Comparison of ENCODE assay signal across 12 cellular contexts in genomic region chr11:67434395-67434881, GRCh38. TPM values are rescaled to one million over a fixed set of nuclear protein-coding genes. Genes with fewer than 3 reads are reported as not detected.
DNase-seq lines count a peak whose midpoint lies in the region; ATAC-seq, FAIRE-seq and TF ChIP-seq lines count a peak whose summit lies in the region.
"Had no signal": no experiment of that assay in that cellular context is flagged by ENCODE, and none has a peak within 500 bp of the region (broad histone marks: within the 10 kb centered on the region; RNA-seq: fewer than 3 reads in every experiment).

No MANE protein-coding gene starts in this region.

- no peaks in the 10 kb centered on the region for H3K9me3 ChIP-seq in CD4-positive, CD25-positive, alpha-beta regulatory T cell (ENCODE audit: control insufficient read depth in 2 of 2, low read length in 2 of 2)
- no peaks in the 10 kb centered on the region for H3K9me3 ChIP-seq in lower lobe of right lung
- H3K9me3 ChIP-seq in HAP-1 = no peaks in the 10 kb centered on the region
- H3K9me3 ChIP-seq: psoas muscle had no signal

- peaks cover 23% of the 10 kb centered on the region for H3K36me3 ChIP-seq in CD4-positive, CD25-positive, alpha-beta regulatory T cell (ENCODE audit: control insufficient read depth, insufficient read depth, low read length)
- peaks cover 84% of the 10 kb centered on the region for H3K36me3 ChIP-seq in lower lobe of right lung
- peaks cover 64% of the 10 kb centered on the region for H3K36me3 ChIP-seq in HAP-1 (replicated peaks)

- H3K4me1 ChIP-seq in CD4-positive, CD25-positive, alpha-beta regulatory T cell (ENCODE audit: control insufficient read depth, insufficient read depth, low read length, poor library complexity, severe bottlenecking) = peaks cover 77% of the 10 kb centered on the region
- H3K4me1 ChIP-seq in lower lobe of right lung (peaks cover 15% of the 10 kb centered on the region), HAP-1 (peaks cover under 1% of the 10 kb centered on the region)

- intact Hi-C loops in lower lobe of right lung (cut with DNase I) = no loop called here

- H3K27ac Mint-ChIP-seq in CD4-positive, CD25-positive, alpha-beta regulatory T cell = peak overlapping the region in 2 of 3 donors; percentile 52 to 80
- H3K27ac Mint-ChIP-seq in activated CD4-positive, alpha-beta memory T cell treated with anti-CD3 and anti-CD28 coated beads, Interleukin-2, amount 10 ng/mL, durations not matched to agents 7 days and 5 days = peak overlapping the region; percentile 73

- CTCF ChIA-PET in activated CD4-positive, alpha-beta memory T cell treated with anti-CD3 and anti-CD28 coated beads, Interleukin-2, amount 10 ng/mL, durations not matched to agents 7 days and 5 days (lab: Charles Lee) = interaction anchor here (1.0 kb wide), 1 partner anchor 27 kb away, joined by 3 read pairs; no protein-coding TSS in a partner anchor

- POLR2A ChIA-PET in activated CD4-positive, alpha-beta memory T cell treated with anti-CD3 and anti-CD28 coated beads, Interleukin-2, amount 10 ng/mL, durations not matched to agents 7 days and 5 days (lab: Charles Lee) = interaction anchor here (1.1 to 15.2 kb wide), 8 partner anchors 10 to 82 kb away, joined by 3 to 361 read pairs (median 9); partner anchors contain the start of genes PPP1CA, TBC1D10C and TMEM134

- H3K27me3 ChIP-seq in CD4-positive, CD25-positive, alpha-beta regulatory T cell (ENCODE audit: control insufficient read depth, insufficient read depth, low read length) = no peaks in the 10 kb centered on the region
- H3K27me3 ChIP-seq in lower lobe of right lung (ENCODE audit: low read depth) = no peaks in the 10 kb centered on the region
- H3K27me3 ChIP-seq in HAP-1 (ENCODE audit: low read depth) = no peaks in the 10 kb centered on the region

- peak overlapping the region; percentile 94 for H3K27ac ChIP-seq in CD4-positive, CD25-positive, alpha-beta regulatory T cell (ENCODE audit: insufficient read depth, low read length, poor library complexity, severe bottlenecking)
- H3K27ac ChIP-seq in lower lobe of right lung = peak overlapping the region; percentile 24
- H3K27ac ChIP-seq: psoas muscle had no signal

- in situ Hi-C loops in HAP-1 (cut with MboI; ENCODE audit: low sequenced_read_pairs) = no loop called here

- peak overlapping the region; percentile 61 to 87 (median 76) for H3K4me3 Mint-ChIP-seq in CD4-positive, CD25-positive, alpha-beta regulatory T cell
- H3K4me3 Mint-ChIP-seq in activated CD4-positive, alpha-beta memory T cell treated with anti-CD3 and anti-CD28 coated beads, Interleukin-2, amount 10 ng/mL, durations not matched to agents 7 days and 5 days = peak overlapping the region; percentile 94

- H3K4me3 ChIP-seq in CD4-positive, CD25-positive, alpha-beta regulatory T cell (ENCODE audit: low read depth, low read length) = no peak overlapping the region
- H3K4me3 ChIP-seq in lower lobe of right lung = peak overlapping the region; percentile 3
- H3K4me3 ChIP-seq in HAP-1 = no peak overlapping the region
- H3K4me3 ChIP-seq: psoas muscle had no signal

- H3K9me3 Mint-ChIP-seq in CD4-positive, CD25-positive, alpha-beta regulatory T cell = no peaks in the 10 kb centered on the region
- H3K9me3 Mint-ChIP-seq in activated CD4-positive, alpha-beta memory T cell treated with anti-CD3 and anti-CD28 coated beads, Interleukin-2, amount 10 ng/mL, durations not matched to agents 7 days and 5 days = no peaks in the 10 kb centered on the region

- no peak for ATAC-seq in CD4-positive, CD25-positive, alpha-beta regulatory T cell (ENCODE audit: low read depth in 2 of 2)
- ATAC-seq in lower lobe of right lung (no peak), GM19035 (IDR thresholded peaks at IDR 0.05; ENCODE audit: unreplicated experiment) (no peak)
- ATAC-seq: psoas muscle had no signal

- TF ChIP-seq CTCF in lower lobe of right lung (IDR thresholded peaks at IDR 0.05) = no peak

- no peaks in the 10 kb centered on the region for H3K27me3 Mint-ChIP-seq in CD4-positive, CD25-positive, alpha-beta regulatory T cell
- H3K27me3 Mint-ChIP-seq in activated CD4-positive, alpha-beta memory T cell treated with anti-CD3 and anti-CD28 coated beads, Interleukin-2, amount 10 ng/mL, durations not matched to agents 7 days and 5 days = no peaks in the 10 kb centered on the region

- no peak for DNase-seq in CD4-positive, CD25-positive, alpha-beta regulatory T cell
- DNase-seq in GM12892 (ENCODE audit: insufficient read length) = no peak
- no peak for DNase-seq in activated CD4-positive, alpha-beta memory T cell treated with anti-CD3 and anti-CD28 coated beads, Interleukin-2, amount 10 ng/mL, durations not matched to agents 7 days and 5 days
- no peak for DNase-seq in lower lobe of right lung
- DNase-seq in OCI-M2 (lab: John Stamatoyannopoulos, UW; ENCODE audit: unreplicated experiment) = no peak
- no peak for DNase-seq in frontal cortex (ENCODE audit: low spot score in 2 of 2)
- no peak for DNase-seq in HAP-1 (ENCODE audit: low spot score in 2 of 2)
- DNase-seq: C1 segment of cervical spinal cord, NCI-H187, psoas muscle had no signal

- FAIRE-seq in GM12892 (lab: Jason Lieb, UNC) (peak; percentile 92), frontal cortex (lab: Jason Lieb, UNC) (no peak)

- H3K36me3 Mint-ChIP-seq in CD4-positive, CD25-positive, alpha-beta regulatory T cell = peaks cover 10% of the 10 kb centered on the region
- H3K36me3 Mint-ChIP-seq in activated CD4-positive, alpha-beta memory T cell treated with anti-CD3 and anti-CD28 coated beads, Interleukin-2, amount 10 ng/mL, durations not matched to agents 7 days and 5 days (ENCODE audit: low read depth) = peaks cover 68% of the 10 kb centered on the region

- H3K4me1 Mint-ChIP-seq in CD4-positive, CD25-positive, alpha-beta regulatory T cell = peaks cover 0 to 74% (median 25%) of the 10 kb centered on the region in 4 donors
- H3K4me1 Mint-ChIP-seq in activated CD4-positive, alpha-beta memory T cell treated with anti-CD3 and anti-CD28 coated beads, Interleukin-2, amount 10 ng/mL, durations not matched to agents 7 days and 5 days = peaks cover 65% of the 10 kb centered on the region

- peak; percentile 86 for TF ChIP-seq POLR2A in GM12892 (IDR thresholded peaks at IDR 0.05; ENCODE audit: low read depth, low read length)

RNA-seq across cellular contexts. Expression of gene PTPRCAP, which starts 3.0 kb away (rescaled TPM):
- 291 TPM for total RNA-seq in CD4-positive, CD25-positive, alpha-beta regulatory T cell
- 1,000 to 10,000 TPM in 1 of 4 donors, 100 to 1,000 TPM in 3; 829 to 1,084 (median 978) TPM for polyA plus RNA-seq in CD4-positive, CD25-positive, alpha-beta regulatory T cell
- 24.9 TPM for polyA plus RNA-seq in GM12892 (2012; ENCODE audit: missing spikeins)
- total RNA-seq in activated CD4-positive, alpha-beta memory T cell treated with anti-CD3 and anti-CD28 coated beads, Interleukin-2, amount 10 ng/mL, durations not matched to agents 7 days and 5 days = 100 to 1,000 TPM; 398 to 401 TPM
- total RNA-seq in lower lobe of right lung (15.7 TPM), frontal cortex (not detected)
- total RNA-seq: fibroblast of villous mesenchyme had no signal

RNA-seq across cellular contexts. Expression of gene RPS6KB2, which starts 6.1 kb away (rescaled TPM):
- 66.0 TPM for total RNA-seq in CD4-positive, CD25-positive, alpha-beta regulatory T cell
- 10 to 100 TPM; 44.4 to 61.5 (median 50.3) TPM for polyA plus RNA-seq in CD4-positive, CD25-positive, alpha-beta regulatory T cell
- polyA plus RNA-seq in GM12892 (2012; ENCODE audit: missing spikeins) = 37.8 TPM
- 10 to 100 TPM; 56.9 to 57.1 TPM for total RNA-seq in activated CD4-positive, alpha-beta memory T cell treated with anti-CD3 and anti-CD28 coated beads, Interleukin-2, amount 10 ng/mL, durations not matched to agents 7 days and 5 days
- total RNA-seq in lower lobe of right lung (42.1 TPM), frontal cortex (15.1 TPM)

RNA-seq across cellular contexts. Expression of gene CORO1B, which starts 8.8 kb away (rescaled TPM):
- total RNA-seq in CD4-positive, CD25-positive, alpha-beta regulatory T cell = 70.5 TPM
- 100 to 1,000 TPM in 1 of 4 donors, 10 to 100 TPM in 3; 46.8 to 109 (median 72.8) TPM for polyA plus RNA-seq in CD4-positive, CD25-positive, alpha-beta regulatory T cell
- 18.3 TPM for polyA plus RNA-seq in GM12892 (2012; ENCODE audit: missing spikeins)
- 100 to 1,000 TPM; 192 to 196 TPM for total RNA-seq in activated CD4-positive, alpha-beta memory T cell treated with anti-CD3 and anti-CD28 coated beads, Interleukin-2, amount 10 ng/mL, durations not matched to agents 7 days and 5 days
- total RNA-seq in lower lobe of right lung (150 TPM), frontal cortex (24.1 TPM)

RNA-seq across cellular contexts. Expression of gene GPR152, which starts 18.1 kb away (rescaled TPM):
- total RNA-seq in CD4-positive, CD25-positive, alpha-beta regulatory T cell = not detected
- under 1 TPM; 0.13 to 0.84 (median 0.35) TPM for polyA plus RNA-seq in CD4-positive, CD25-positive, alpha-beta regulatory T cell
- polyA plus RNA-seq in GM12892 (2012; ENCODE audit: missing spikeins) = 0.19 TPM
- total RNA-seq in activated CD4-positive, alpha-beta memory T cell treated with anti-CD3 and anti-CD28 coated beads, Interleukin-2, amount 10 ng/mL, durations not matched to agents 7 days and 5 days = not detected
- total RNA-seq in lower lobe of right lung (not detected), frontal cortex (not detected)
- total RNA-seq: fibroblast of villous mesenchyme had no signal
- polyA plus RNA-seq: psoas muscle had no signal

RNA-seq across cellular contexts. Expression of gene CARNS1, which starts 19.0 kb away (rescaled TPM):
- total RNA-seq in CD4-positive, CD25-positive, alpha-beta regulatory T cell = 7.8 TPM
- polyA plus RNA-seq in CD4-positive, CD25-positive, alpha-beta regulatory T cell = 1 to 10 TPM in 2 of 4 donors, under 1 TPM in 2; 0.63 to 2.3 (median 1.1) TPM
- 0.28 TPM for polyA plus RNA-seq in GM12892 (2012; ENCODE audit: missing spikeins)
- 1 to 10 TPM in 1 of 2 experiments, under 1 TPM in 1; 0.76 to 1.1 TPM for total RNA-seq in activated CD4-positive, alpha-beta memory T cell treated with anti-CD3 and anti-CD28 coated beads, Interleukin-2, amount 10 ng/mL, durations not matched to agents 7 days and 5 days
- 0.71 TPM for total RNA-seq in lower lobe of right lung
- total RNA-seq in frontal cortex = under 0.01 TPM
- total RNA-seq: fibroblast of villous mesenchyme had no signal

Comparison
In these comparisons a context has a peak if more than half of its experiments do, and no peak if none do; other contexts are left out.
1. RNA of gene PTPRCAP, which starts 3.0 kb away (total RNA-seq): 398 to 401 TPM in activated CD4-positive, alpha-beta memory T cell treated with anti-CD3 and anti-CD28 coated beads, Interleukin-2, amount 10 ng/mL, durations not matched to agents 7 days and 5 days and 291 TPM in CD4-positive, CD25-positive, alpha-beta regulatory T cell (single experiment); 15.7 TPM in lower lobe of right lung (single experiment) and not detected in frontal cortex (single experiment); every median in the first group is over 10 times any median in the second.